ENCODE assay signal across 17 cellular contexts in the genomic region with DNA sequence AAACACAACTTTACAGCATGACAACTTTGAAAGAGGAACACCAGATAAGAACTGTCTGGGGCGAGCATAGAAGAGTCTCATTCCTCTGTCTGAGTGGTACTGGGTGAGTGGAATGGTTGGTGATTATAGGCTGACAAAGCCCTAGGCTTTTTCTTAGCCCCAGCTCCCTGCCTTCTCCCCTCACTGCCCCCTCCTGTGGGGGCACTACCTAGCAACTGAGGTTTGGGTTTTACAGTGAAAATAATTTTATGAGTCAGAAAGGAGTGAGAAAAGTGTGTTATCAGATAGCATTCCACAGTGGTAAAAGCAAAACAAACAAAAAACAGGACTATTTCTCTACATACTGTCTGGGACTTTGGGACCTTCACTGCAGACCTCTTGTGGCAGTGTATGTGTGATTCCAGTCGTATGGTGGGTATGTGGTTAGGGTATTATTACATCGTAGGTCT. TPM values are rescaled to one million over a fixed set of nuclear protein-coding genes. Genes with fewer than 3 reads are reported as not detected.
DNase-seq lines count a peak whose midpoint lies in the region; ATAC-seq and TF ChIP-seq lines count a peak whose summit lies in the region.
"Had no signal": no experiment of that assay in that cellular context is flagged by ENCODE, and none has a peak within 500 bp of the region (broad histone marks: within the 10 kb centered on the region; RNA-seq: fewer than 3 reads in every experiment).

No MANE protein-coding gene starts in this region.

- H3K9me3 ChIP-seq in upper lobe of right lung (no peaks in the 10 kb centered on the region), ovary (no peaks in the 10 kb centered on the region), ascending aorta (no peaks in the 10 kb centered on the region)
- H3K9me3 ChIP-seq in CD4-positive, alpha-beta memory T cell (ENCODE audit: control insufficient read depth in 1 of 2, low read length in 2 of 2) = no peaks in the 10 kb centered on the region

- TF ChIP-seq CTCF in fibroblast of pulmonary artery (IDR thresholded peaks at IDR 0.05; ENCODE audit: low read length, missing control alignments) (no peak), upper lobe of right lung (IDR thresholded peaks at IDR 0.05) (no peak), ovary (IDR thresholded peaks at IDR 0.05) (no peak), ascending aorta (IDR thresholded peaks at IDR 0.05) (no peak)

- DNase-seq in activated naive CD8-positive, alpha-beta T cell treated with anti-CD3 and anti-CD28 coated beads, Interleukin-2, amount 50 U/mL, for 24 hours = no peak
- DNase-seq in activated naive CD8-positive, alpha-beta T cell treated with anti-CD3 and anti-CD28 coated beads for 36 hours = no peak
- peak; percentile 23 for DNase-seq in fibroblast of pulmonary artery (ENCODE audit: low read depth)
- DNase-seq in upper lobe of right lung = no peak
- DNase-seq in ovary = no peak
- no peak for DNase-seq in ascending aorta (ENCODE audit: low spot score in 2 of 2)
- no peak for DNase-seq in CD4-positive, alpha-beta memory T cell
- DNase-seq: activated CD4-positive, CD25-positive, alpha-beta regulatory T cell; activated naive CD4-positive, alpha-beta T cell treated with anti-CD3 and anti-CD28 coated beads, Interleukin-2, amount 10 ng/mL, durations not matched to agents 7 days and 5 days; CD8-positive, alpha-beta T cell; effector memory CD8-positive, alpha-beta T cell; left cardiac atrium; NCI-H1436 treated with DMSO at 0.1 percent for 48 hours; retina; T-cell had no signal

- intact Hi-C loops in upper lobe of right lung (cut with DNase I) = no loop called here
- intact Hi-C loops in ovary (cut with DNase I) = loop anchor here in 1 of 4 donors (5.0 kb wide), 1 partner anchor 38 kb away; the partner anchor contains the start of gene SRD5A3
- intact Hi-C loops in ascending aorta (cut with DNase I) = no loop called here
- intact Hi-C loops in CD4-positive, alpha-beta memory T cell (cut with micrococcal nuclease) = no loop called here

- H3K27me3 Mint-ChIP-seq in activated naive CD8-positive, alpha-beta T cell treated with anti-CD3 and anti-CD28 coated beads, Interleukin-2, amount 50 U/mL, for 24 hours = peaks cover 4% of the 10 kb centered on the region
- H3K27me3 Mint-ChIP-seq in activated naive CD8-positive, alpha-beta T cell treated with anti-CD3 and anti-CD28 coated beads for 36 hours = no peaks in the 10 kb centered on the region
- no peaks in the 10 kb centered on the region for H3K27me3 Mint-ChIP-seq in activated T-helper 17 cell treated with anti-CD3 and anti-CD28 coated beads, Interleukin-2, amount 50 U/mL, for 72 hours
- peaks cover 0 to 1% of the 10 kb centered on the region in 2 donors for H3K27me3 Mint-ChIP-seq in CD4-positive, alpha-beta memory T cell
- H3K27me3 Mint-ChIP-seq: effector memory CD8-positive, alpha-beta T cell; T-cell had no signal

- H3K27me3 ChIP-seq in upper lobe of right lung (no peaks in the 10 kb centered on the region), ovary (no peaks in the 10 kb centered on the region), ascending aorta (no peaks in the 10 kb centered on the region)
- H3K27me3 ChIP-seq in CD4-positive, alpha-beta memory T cell (ENCODE audit: insufficient read depth, low read length) = no peaks in the 10 kb centered on the region
- H3K27me3 ChIP-seq: cardiac muscle cell had no signal

- 82 to 88% (median 86%) methylated on average over 3 of the region's 3 CpGs for WGBS in ovary, 3 donors

- CTCF ChIA-PET in CD4-positive, alpha-beta memory T cell (lab: Charles Lee; ENCODE audit: partially characterized antibody) = interaction anchor here (1.6 kb wide), 1 partner anchor 40 kb away, joined by 5 read pairs; the partner anchor contains the start of gene SRD5A3

- H3K4me1 ChIP-seq in upper lobe of right lung = no peaks in the 10 kb centered on the region
- H3K4me1 ChIP-seq in ovary (ENCODE audit: insufficient read depth) = no peaks in the 10 kb centered on the region
- H3K4me1 ChIP-seq in ascending aorta = no peaks in the 10 kb centered on the region
- H3K4me1 ChIP-seq in CD4-positive, alpha-beta memory T cell (ENCODE audit: insufficient read depth, low read length) = no peaks in the 10 kb centered on the region

- peak overlapping the region; percentile 26 for H3K27ac Mint-ChIP-seq in activated naive CD8-positive, alpha-beta T cell treated with anti-CD3 and anti-CD28 coated beads, Interleukin-2, amount 50 U/mL, for 24 hours
- H3K27ac Mint-ChIP-seq in activated naive CD8-positive, alpha-beta T cell treated with anti-CD3 and anti-CD28 coated beads for 36 hours = no peak overlapping the region
- no peak overlapping the region for H3K27ac Mint-ChIP-seq in activated T-helper 17 cell treated with anti-CD3 and anti-CD28 coated beads, Interleukin-2, amount 50 U/mL, for 72 hours
- H3K27ac Mint-ChIP-seq in CD4-positive, alpha-beta memory T cell = no peak overlapping the region
- H3K27ac Mint-ChIP-seq: activated naive CD4-positive, alpha-beta T cell treated with anti-CD3 and anti-CD28 coated beads, Interleukin-2, amount 10 ng/mL, durations not matched to agents 7 days and 5 days; CD8-positive, alpha-beta T cell; effector memory CD8-positive, alpha-beta T cell; T-cell had no signal

- TF ChIP-seq EP300 in ovary (IDR thresholded peaks at IDR 0.05) = no peak

- H3K4me3 ChIP-seq in fibroblast of pulmonary artery (replicated peaks; ENCODE audit: low read depth, low read length) (no peak overlapping the region), upper lobe of right lung (no peak overlapping the region), ovary (no peak overlapping the region), ascending aorta (no peak overlapping the region)
- no peak overlapping the region for H3K4me3 ChIP-seq in CD4-positive, alpha-beta memory T cell (ENCODE audit: low read length in 2 of 2)
- H3K4me3 ChIP-seq: cardiac muscle cell had no signal

- no peak for TF ChIP-seq POLR2A in ovary (IDR thresholded peaks at IDR 0.05)

- peaks cover 30% of the 10 kb centered on the region for H3K4me1 Mint-ChIP-seq in activated naive CD8-positive, alpha-beta T cell treated with anti-CD3 and anti-CD28 coated beads, Interleukin-2, amount 50 U/mL, for 24 hours
- peaks cover 31% of the 10 kb centered on the region for H3K4me1 Mint-ChIP-seq in activated naive CD8-positive, alpha-beta T cell treated with anti-CD3 and anti-CD28 coated beads for 36 hours
- H3K4me1 Mint-ChIP-seq in activated T-helper 17 cell treated with anti-CD3 and anti-CD28 coated beads, Interleukin-2, amount 50 U/mL, for 72 hours = no peaks in the 10 kb centered on the region
- no peaks in the 10 kb centered on the region for H3K4me1 Mint-ChIP-seq in CD4-positive, alpha-beta memory T cell
- H3K4me1 Mint-ChIP-seq: T-cell had no signal

- no peaks in the 10 kb centered on the region for H3K9me3 Mint-ChIP-seq in activated naive CD8-positive, alpha-beta T cell treated with anti-CD3 and anti-CD28 coated beads, Interleukin-2, amount 50 U/mL, for 24 hours
- H3K9me3 Mint-ChIP-seq in activated naive CD8-positive, alpha-beta T cell treated with anti-CD3 and anti-CD28 coated beads for 36 hours = no peaks in the 10 kb centered on the region
- no peaks in the 10 kb centered on the region for H3K9me3 Mint-ChIP-seq in activated T-helper 17 cell treated with anti-CD3 and anti-CD28 coated beads, Interleukin-2, amount 50 U/mL, for 72 hours
- H3K9me3 Mint-ChIP-seq in CD4-positive, alpha-beta memory T cell = no peaks in the 10 kb centered on the region
- H3K9me3 Mint-ChIP-seq: activated naive CD4-positive, alpha-beta T cell treated with anti-CD3 and anti-CD28 coated beads, Interleukin-2, amount 10 ng/mL, durations not matched to agents 7 days and 5 days; CD8-positive, alpha-beta T cell; effector memory CD8-positive, alpha-beta T cell; T-cell had no signal

- H3K4me3 Mint-ChIP-seq in activated naive CD8-positive, alpha-beta T cell treated with anti-CD3 and anti-CD28 coated beads, Interleukin-2, amount 50 U/mL, for 24 hours = no peak overlapping the region
- no peak overlapping the region for H3K4me3 Mint-ChIP-seq in activated naive CD8-positive, alpha-beta T cell treated with anti-CD3 and anti-CD28 coated beads for 36 hours
- H3K4me3 Mint-ChIP-seq in activated T-helper 17 cell treated with anti-CD3 and anti-CD28 coated beads, Interleukin-2, amount 50 U/mL, for 72 hours = no peak overlapping the region
- H3K4me3 Mint-ChIP-seq in CD4-positive, alpha-beta memory T cell = no peak overlapping the region
- H3K4me3 Mint-ChIP-seq: activated naive CD4-positive, alpha-beta T cell treated with anti-CD3 and anti-CD28 coated beads, Interleukin-2, amount 10 ng/mL, durations not matched to agents 7 days and 5 days; CD8-positive, alpha-beta T cell; effector memory CD8-positive, alpha-beta T cell; T-cell had no signal

- H3K36me3 Mint-ChIP-seq in activated naive CD8-positive, alpha-beta T cell treated with anti-CD3 and anti-CD28 coated beads, Interleukin-2, amount 50 U/mL, for 24 hours (ENCODE audit: low read depth) = no peaks in the 10 kb centered on the region
- H3K36me3 Mint-ChIP-seq in activated naive CD8-positive, alpha-beta T cell treated with anti-CD3 and anti-CD28 coated beads for 36 hours = peaks cover 2% of the 10 kb centered on the region
- H3K36me3 Mint-ChIP-seq in activated T-helper 17 cell treated with anti-CD3 and anti-CD28 coated beads, Interleukin-2, amount 50 U/mL, for 72 hours (ENCODE audit: low read depth) = no peaks in the 10 kb centered on the region
- no peaks in the 10 kb centered on the region for H3K36me3 Mint-ChIP-seq in CD4-positive, alpha-beta memory T cell
- H3K36me3 Mint-ChIP-seq: activated naive CD4-positive, alpha-beta T cell treated with anti-CD3 and anti-CD28 coated beads, Interleukin-2, amount 10 ng/mL, durations not matched to agents 7 days and 5 days; CD8-positive, alpha-beta T cell; T-cell had no signal

- POLR2A ChIA-PET in CD4-positive, alpha-beta memory T cell (lab: Charles Lee; ENCODE audit: partially characterized antibody) = interaction anchor here (1.4 kb wide), 1 partner anchor 11 kb away, joined by 3 read pairs; no protein-coding TSS in a partner anchor

- peak; percentile 42 for ATAC-seq in activated naive CD8-positive, alpha-beta T cell treated with anti-CD3 and anti-CD28 coated beads, Interleukin-2, amount 50 U/mL, for 24 hours
- peak; percentile 31 for ATAC-seq in activated T-helper 17 cell treated with anti-CD3 and anti-CD28 coated beads, Interleukin-2, amount 50 U/mL, for 72 hours (replicated peaks)
- peak; percentile 35 for ATAC-seq in upper lobe of right lung
- ATAC-seq: CD8-positive, alpha-beta T cell; effector memory CD8-positive, alpha-beta T cell had no signal

- H3K36me3 ChIP-seq in upper lobe of right lung (no peaks in the 10 kb centered on the region), ovary (no peaks in the 10 kb centered on the region), ascending aorta (no peaks in the 10 kb centered on the region)
- H3K36me3 ChIP-seq in CD4-positive, alpha-beta memory T cell (ENCODE audit: insufficient read depth, low read length) = no peaks in the 10 kb centered on the region
- H3K36me3 ChIP-seq: cardiac muscle cell had no signal

- H3K27ac ChIP-seq in upper lobe of right lung (no peak overlapping the region), ovary (no peak overlapping the region), ascending aorta (no peak overlapping the region)
- H3K27ac ChIP-seq in CD4-positive, alpha-beta memory T cell (ENCODE audit: low read depth, low read length) = no peak overlapping the region
- H3K27ac ChIP-seq: cardiac muscle cell had no signal

RNA-seq across cellular contexts. Expression of gene TMEM165, which starts 10.5 kb away (rescaled TPM):
- total RNA-seq in activated naive CD8-positive, alpha-beta T cell treated with anti-CD3 and anti-CD28 coated beads for 36 hours = 10 to 100 TPM; 59.7 to 60.8 TPM
- total RNA-seq in activated T-helper 17 cell treated with anti-CD3 and anti-CD28 coated beads, Interleukin-2, amount 50 U/mL, for 72 hours = 10 to 100 TPM; 60.5 to 81.9 TPM
- 141 TPM for total RNA-seq in upper lobe of right lung
- 100 to 1,000 TPM in 1 of 7 donors, 10 to 100 TPM in 6; 54.6 to 230 (median 84.1) TPM for total RNA-seq in ovary
- 10 to 100 TPM; 33.3 to 57.8 TPM for polyA plus RNA-seq in ovary
- total RNA-seq in ascending aorta = 178 TPM
- total RNA-seq in CD4-positive, alpha-beta memory T cell = 10 to 100 TPM; 61.8 to 74.8 TPM
- polyA plus RNA-seq in CD4-positive, alpha-beta memory T cell = 10 to 100 TPM; 23.4 to 28.9 TPM

RNA-seq across cellular contexts. Expression of gene SRD5A3, which starts 39.2 kb away (rescaled TPM):
- 10 to 100 TPM; 32.5 to 39.7 TPM for total RNA-seq in activated naive CD8-positive, alpha-beta T cell treated with anti-CD3 and anti-CD28 coated beads for 36 hours
- total RNA-seq in activated T-helper 17 cell treated with anti-CD3 and anti-CD28 coated beads, Interleukin-2, amount 50 U/mL, for 72 hours = 1 to 10 TPM; 5.1 to 7.7 TPM
- total RNA-seq in upper lobe of right lung (19.6 TPM), ovary (1 to 10 TPM; 1.2 to 9.4 (median 2.9) TPM), ascending aorta (6.8 TPM)
- polyA plus RNA-seq in ovary = 10 to 100 TPM in 1 of 2 donors, 1 to 10 TPM in 1; 2.9 to 12.3 TPM
- 1 to 10 TPM; 2.9 to 3.5 TPM for total RNA-seq in CD4-positive, alpha-beta memory T cell
- polyA plus RNA-seq in CD4-positive, alpha-beta memory T cell = 10 to 100 TPM in 1 of 2 donors, 1 to 10 TPM in 1; 9.9 to 26.2 TPM
